ENCODE assay signal across 8 cellular contexts in genomic region chr11:83070878-83071640, GRCh38. TPM values are rescaled to one million over a fixed set of nuclear protein-coding genes. Genes with fewer than 3 reads are reported as not detected.
DNase-seq lines count a peak whose midpoint lies in the region; ATAC-seq and TF ChIP-seq lines count a peak whose summit lies in the region.

No MANE protein-coding gene starts in this region.

- H3K9me3 ChIP-seq in ascending aorta (no peaks in the 10 kb centered on the region), sigmoid colon (no peaks in the 10 kb centered on the region)

- H3K4me1 ChIP-seq in ascending aorta (peaks cover 11 to 21% of the 10 kb centered on the region in 2 donors), sigmoid colon (peaks cover 0 to 46% (median 40%) of the 10 kb centered on the region in 4 donors)

- H3K4me3 ChIP-seq in GM08714 (ENCODE audit: low read length) = peak overlapping the region; percentile 78
- peak overlapping the region; percentile 71 to 74 for H3K4me3 ChIP-seq in ascending aorta
- peak overlapping the region; percentile 62 to 75 (median 69) for H3K4me3 ChIP-seq in sigmoid colon

- intact Hi-C loops in ascending aorta (cut with DNase I) (loop anchor here (1.0 to 5.0 kb wide), 6 partner anchors 19 to 216 kb away; partner anchors contain the start of genes ANKRD42, CCDC90B and PCF11), sigmoid colon (cut with DNase I) (loop anchor here (1.0 to 5.0 kb wide), 6 partner anchors 37 to 216 kb away; partner anchors contain the start of genes ANKRD42, CCDC90B, DDIAS and PRCP)

- peak; percentile 18 for DNase-seq in NCI-H1092 (lab: John Stamatoyannopoulos, UW)
- no peak for DNase-seq in ascending aorta (ENCODE audit: low spot score in 2 of 2)
- peak; percentile 16 for DNase-seq in hepatic stellate cell (ENCODE audit: low spot score)
- peak; percentile 85 for DNase-seq in sigmoid colon
- DNase-seq in H4 (ENCODE audit: low spot score) = no peak

- TF ChIP-seq POLR2A in sigmoid colon (IDR thresholded peaks at IDR 0.05) = no peak

- no peak for TF ChIP-seq EP300 in sigmoid colon (IDR thresholded peaks at IDR 0.05)

- 0 to 1% methylated on average over 20 of the region's 20 CpGs for WGBS in sigmoid colon, 2 donors

- TF ChIP-seq CTCF in ascending aorta (IDR thresholded peaks at IDR 0.05) = no peak
- no peak for TF ChIP-seq CTCF in sigmoid colon (IDR thresholded peaks at IDR 0.05)

- peaks cover 3 to 13% of the 10 kb centered on the region in 2 donors for H3K36me3 ChIP-seq in ascending aorta
- peaks cover 0 to 20% (median 1%) of the 10 kb centered on the region in 4 donors for H3K36me3 ChIP-seq in sigmoid colon

- H3K27me3 ChIP-seq in ascending aorta (no peaks in the 10 kb centered on the region), sigmoid colon (no peaks in the 10 kb centered on the region)

- ATAC-seq in HG03571 (IDR thresholded peaks at IDR 0.05; ENCODE audit: unreplicated experiment) = no peak
- ATAC-seq in HG02623 (IDR thresholded peaks at IDR 0.05; ENCODE audit: unreplicated experiment) = no peak

- H3K27ac ChIP-seq in ascending aorta (peak overlapping the region; percentile 94 to 95), sigmoid colon (peak overlapping the region; percentile 91 to 95 (median 92))

RNA-seq across cellular contexts. Expression of gene RAB30, which starts 0.6 kb away (rescaled TPM):
- total RNA-seq in ascending aorta = 7.7 TPM
- total RNA-seq in sigmoid colon = 10 to 100 TPM; 22.2 to 29.9 (median 26.3) TPM
- polyA plus RNA-seq in sigmoid colon = 10 to 100 TPM in 2 of 3 donors, 1 to 10 TPM in 1; 6.0 to 27.7 (median 12.4) TPM
- 15.3 and 16.9 TPM in 2 replicates for total RNA-seq in H4 (2014; rRNA removed; shearing (Covaris generic))

Comparison
In these comparisons a context has a peak if more than half of its experiments do, and no peak if none do; other contexts are left out.
1. DNase-seq: peak in NCI-H1092 (single experiment), hepatic stellate cell (single experiment) and sigmoid colon (single experiment); none in ascending aorta (0 of 2) and H4 (single experiment).
2. Peak in every context shown above with its lines, with median percentiles within 50 percentile points of each other: H3K4me3 ChIP-seq.